Comparison of ENCODE assay signal across 8 cellular contexts in the genomic region with DNA sequence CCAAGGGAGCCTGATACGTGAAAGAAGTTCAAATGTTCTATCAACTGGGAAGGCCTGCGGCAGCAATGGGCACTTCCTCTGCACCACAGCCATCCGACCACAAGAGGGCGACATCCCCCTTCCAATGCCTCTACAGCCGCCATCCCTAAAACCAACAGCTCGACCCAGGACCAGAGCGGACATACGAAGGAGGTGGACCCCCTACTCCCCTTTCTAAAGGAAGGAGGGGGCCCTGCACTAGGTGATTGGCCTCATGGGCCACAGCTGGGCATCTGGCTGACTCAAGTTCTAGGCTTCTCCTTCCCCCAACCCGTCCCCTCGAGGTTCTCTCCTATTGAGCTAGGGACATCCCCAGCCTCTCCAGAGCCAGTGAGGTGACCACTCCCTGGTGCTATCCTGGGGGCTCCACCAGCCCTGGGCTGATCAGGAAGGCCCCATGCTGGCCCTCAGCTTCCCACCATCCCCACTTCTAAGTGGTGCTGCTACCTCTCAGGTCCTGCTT.
DNase-seq lines count a peak whose midpoint lies in the region; ATAC-seq and TF ChIP-seq lines count a peak whose summit lies in the region.

No MANE protein-coding gene starts in this region.

- H3K9me3 ChIP-seq in AG04450 (ENCODE audit: control insufficient read depth, insufficient read depth, low read length): peaks cover 7% of the 10 kb centered on the region; the same call in 1 of the 2 replicates
- 0 out of 2 replicates have a peak, but pooled peaks cover 3% of the 10 kb centered on the region for H3K9me3 ChIP-seq in Panc1 (ENCODE audit: control insufficient read depth, insufficient read depth, low read depth, low read length)
- peaks cover 0 to 2% of the 10 kb centered on the region in 2 donors for H3K9me3 ChIP-seq in neuronal stem cell (replicated peaks in 1 of 2; ENCODE audit: control insufficient read depth in 2 of 2, insufficient read depth in 1 of 2, low read depth in 1 of 2, low read length in 2 of 2)
- no peaks in the 10 kb centered on the region for H3K9me3 ChIP-seq in stomach smooth muscle (ENCODE audit: control insufficient read depth in 2 of 2, low read length in 2 of 2)

- no peak overlapping the region for H4K91ac ChIP-seq in neuronal stem cell (ENCODE audit: low read depth, low read length, poor library complexity)

- H3K4me3 Mint-ChIP-seq in activated T-cell treated with anti-CD3 and anti-CD28 coated beads, Interleukin-2, amount 50 U/mL, for 72 hours: peak overlapping the region in 1 of 2 donors; percentile 21

- H2AFZ ChIP-seq in neuronal stem cell (ENCODE audit: low read length): peak overlapping the region; percentile 51

- H3K9me3 Mint-ChIP-seq in activated T-cell treated with anti-CD3 and anti-CD28 coated beads, Interleukin-2, amount 50 U/mL, for 72 hours: peaks cover 0 to 2% of the 10 kb centered on the region in 2 donors

- no peak overlapping the region for H2BK5ac ChIP-seq in neuronal stem cell (ENCODE audit: low read length)

- no peak overlapping the region for H3K4ac ChIP-seq in neuronal stem cell (ENCODE audit: low read length)

- DNase-seq in AG04450 (ENCODE audit: low read depth, low spot score): peak; percentile 29
- peak; percentile 35 for DNase-seq in HS-5 (ENCODE audit: low read depth)
- DNase-seq in Panc1 (ENCODE audit: low read depth, low spot score): peak; percentile 54
- DNase-seq in activated T-cell treated with anti-CD3 and anti-CD28 coated beads, Interleukin-2, amount 50 U/mL, for 72 hours: peak; percentile 76 to 82
- DNase-seq in fibroblast of the conjunctiva (ENCODE audit: low read depth): peak; percentile 51
- DNase-seq in neuronal stem cell (ENCODE audit: low spot score): peak; percentile 78

- H3K4me1 Mint-ChIP-seq in activated T-cell treated with anti-CD3 and anti-CD28 coated beads, Interleukin-2, amount 50 U/mL, for 72 hours (ENCODE audit: low read depth): peaks cover 11% of the 10 kb centered on the region

- in situ Hi-C loops in Panc1 (cut with HindIII; ENCODE audit: low pct_unique_long_range_greater_than_20kb, low sequenced_read_pairs): no loop called here

- TF ChIP-seq CTCF in AG04450 (IDR thresholded peaks at IDR 0.05; ENCODE audit: low read depth, low read length) (peak; percentile 96), Panc1 (IDR thresholded peaks at IDR 0.05) (peak; percentile 94)

- intact Hi-C loops in Panc1 (cut with micrococcal nuclease; ENCODE audit: unreplicated experiment): loop anchor here (2.0 to 5.0 kb wide), 2 partner anchors 247 to 283 kb away; partner anchors contain the start of gene RUFY4

- H3K4me2 ChIP-seq in neuronal stem cell (ENCODE audit: insufficient read depth, low read length, poor library complexity, severe bottlenecking): no peak overlapping the region

- POLR2A ChIA-PET in AG04450 (lab: Yijun Ruan, JAX) (interaction anchor here (0.7 to 1.0 kb wide), 2 partner anchors 65 to 83 kb away, joined by 3 to 5 read pairs; no protein-coding TSS in a partner anchor), Panc1 (lab: Charles Lee) (no interaction called here)

- H3K36me3 ChIP-seq in Panc1 (ENCODE audit: control insufficient read depth, insufficient read depth, low read length) (no peaks in the 10 kb centered on the region; the same call in 1 of the 2 replicates), neuronal stem cell (replicated peaks in 1 of 2; ENCODE audit: control insufficient read depth in 2 of 2, insufficient read depth in 2 of 2, low read length in 2 of 2) (no peaks in the 10 kb centered on the region), stomach smooth muscle (ENCODE audit: control insufficient read depth in 2 of 2, insufficient read depth in 2 of 2, low read length in 2 of 2) (peaks cover 14 to 17% of the 10 kb centered on the region in 2 donors)

- H3K36me3 Mint-ChIP-seq in activated T-cell treated with anti-CD3 and anti-CD28 coated beads, Interleukin-2, amount 50 U/mL, for 72 hours (ENCODE audit: insufficient read depth in 2 of 2): peaks cover 0 to 4% of the 10 kb centered on the region in 2 donors

- CTCF ChIA-PET in AG04450 (lab: Charles Lee) (interaction anchor here (0.7 to 8.5 kb wide), 50 partner anchors 9 to 376 kb away, joined by 3 to 145 read pairs (median 4); partner anchors contain the start of genes RUFY4 and TNS1), Panc1 (lab: Charles Lee) (interaction anchor here (0.6 to 2.6 kb wide), 17 partner anchors 16 to 1092 kb away, joined by 3 to 18 read pairs (median 4); partner anchors contain the start of gene RUFY4)

- H2AK5ac ChIP-seq in neuronal stem cell (ENCODE audit: low read depth, low read length): peak overlapping the region; percentile 70

- no TSS peak for BruUV-seq in Panc1 (replicated peaks; lab: Mats Ljungman, UMichigan)

- H3K18ac ChIP-seq in neuronal stem cell (ENCODE audit: low read length): peak overlapping the region; percentile 30

- no peak overlapping the region for H2BK120ac ChIP-seq in neuronal stem cell (ENCODE audit: low read depth, low read length)

- no peak overlapping the region for H3K14ac ChIP-seq in neuronal stem cell (ENCODE audit: low read length)

- no peak overlapping the region for H4K8ac ChIP-seq in neuronal stem cell (ENCODE audit: low read depth, low read length)

- H3K27me3 ChIP-seq in AG04450 (ENCODE audit: control insufficient read depth, insufficient read depth, low read length) (no peaks in the 10 kb centered on the region), Panc1 (ENCODE audit: control insufficient read depth, insufficient read depth, low read length) (peaks cover 3% of the 10 kb centered on the region; the same call in 1 of the 2 replicates), neuronal stem cell (ENCODE audit: control insufficient read depth in 3 of 3, insufficient read depth in 3 of 3, low read depth in 1 of 3, low read length in 3 of 3) (peaks cover 0 to 2% (median 2%) of the 10 kb centered on the region in 3 experiments), stomach smooth muscle (ENCODE audit: control insufficient read depth in 1 of 2, insufficient read depth in 2 of 2, low read length in 2 of 2) (no peaks in the 10 kb centered on the region)

- no peak overlapping the region for H2BK12ac ChIP-seq in neuronal stem cell (ENCODE audit: low read length)

- H3K27me3 Mint-ChIP-seq in activated T-cell treated with anti-CD3 and anti-CD28 coated beads, Interleukin-2, amount 50 U/mL, for 72 hours (ENCODE audit: low read depth): peaks cover 7% of the 10 kb centered on the region

- H3K79me1 ChIP-seq in neuronal stem cell (ENCODE audit: low read depth, low read length): no peaks in the 10 kb centered on the region

- no peak overlapping the region for H3K27ac Mint-ChIP-seq in activated T-cell treated with anti-CD3 and anti-CD28 coated beads, Interleukin-2, amount 50 U/mL, for 72 hours

- H3K27ac ChIP-seq in AG04450 (ENCODE audit: low read depth, low read length) (no peak overlapping the region), Panc1 (ENCODE audit: low read length) (no peak overlapping the region), neuronal stem cell (replicated peaks; ENCODE audit: low read length) (no peak overlapping the region), stomach smooth muscle (ENCODE audit: low read length) (peak overlapping the region; percentile 49)

- H3K9ac ChIP-seq in neuronal stem cell (ENCODE audit: low read depth, low read length, poor library complexity): no peak overlapping the region
- H3K9ac ChIP-seq in stomach smooth muscle (ENCODE audit: low read length in 2 of 2): peak overlapping the region in 1 of 2 donors; percentile 36

- ATAC-seq in GM18511 (IDR thresholded peaks at IDR 0.05; ENCODE audit: unreplicated experiment) (peak; percentile 69), Panc1 (peak; percentile 93)
- ATAC-seq in activated T-cell treated with anti-CD3 and anti-CD28 coated beads, Interleukin-2, amount 50 U/mL, for 72 hours (replicated peaks in 1 of 2): peak; percentile 65 to 69

- H3K4me3 ChIP-seq in AG04450 (ENCODE audit: low read depth, low read length): no peak overlapping the region
- no peak overlapping the region for H3K4me3 ChIP-seq in Panc1 (ENCODE audit: low read depth in 2 of 2, low read length in 2 of 2)
- no peak overlapping the region for H3K4me3 ChIP-seq in neuronal stem cell (ENCODE audit: low read length in 2 of 2)
- H3K4me3 ChIP-seq in stomach smooth muscle (ENCODE audit: low read length in 2 of 2): no peak overlapping the region

- H2BK15ac ChIP-seq in neuronal stem cell (ENCODE audit: low read length): peak overlapping the region; percentile 12

- H3K4me1 ChIP-seq in Panc1 (ENCODE audit: control insufficient read depth, insufficient read depth, low read length): no peaks in the 10 kb centered on the region
- H3K4me1 ChIP-seq in neuronal stem cell (ENCODE audit: control insufficient read depth in 2 of 2, insufficient read depth in 1 of 2, low read depth in 1 of 2, low read length in 2 of 2): no peaks in the 10 kb centered on the region
- H3K4me1 ChIP-seq in stomach smooth muscle (ENCODE audit: control insufficient read depth, insufficient read depth, low read length): peaks cover 21% of the 10 kb centered on the region

- WGBS in neuronal stem cell (ENCODE audit: extremely low coverage in 2 of 2, insufficient read length in 2 of 2, insufficient replicate concordance in 1 of 2), 2 donors: no CpG with 5 or more reads among the region's 10 CpGs

- H3K23ac ChIP-seq in neuronal stem cell (ENCODE audit: low read depth, low read length, poor library complexity): no peak overlapping the region

Comparison
In these comparisons a context has a peak if more than half of its experiments do, and no peak if none do; other contexts are left out.
1. DNase-seq: peak in every context shown above with its lines; median percentile 79 in activated T-cell treated with anti-CD3 and anti-CD28 coated beads, Interleukin-2, amount 50 U/mL, for 72 hours; 78 in neuronal stem cell; 54 in Panc1; 51 in fibroblast of the conjunctiva; 35 in HS-5; 29 in AG04450.